Comparison of ENCODE assay signal across 1 cellular context in genomic region chr2:111944536-111945210, GRCh38.
A peak's percentile ranks its signal among the peaks of the same experiment; 100 is the strongest.
TF ChIP-seq lines count a peak whose summit lies in the region.

No MANE protein-coding gene starts in this region.

TF ChIP-seq in HepG2, 621 proteins besides CTCF, POLR2A, EP300 and RAD21 (continued from another document and continues in another):
- TF ChIP-seq ZNF639 (CRISPR knock-in tag; conservative IDR thresholded peaks at IDR 0.05) (no peak), ATF2 (CRISPR knock-in tag; IDR thresholded peaks at IDR 0.05) (0 out of 2 replicates have a peak, but pooled peaks have one; percentile 35), ZNF775 (CRISPR knock-in tag; IDR thresholded peaks at IDR 0.05; ENCODE audit: borderline replicate concordance) (no peak), MAZ (IDR thresholded peaks at IDR 0.05; ENCODE audit: borderline replicate concordance, low read depth, low read length) (no peak), MAZ (CRISPR knock-in tag; IDR thresholded peaks at IDR 0.05; ENCODE audit: low read depth) (no peak), PREB (CRISPR knock-in tag; IDR thresholded peaks at IDR 0.05) (no peak), KIAA2018 (CRISPR knock-in tag; IDR thresholded peaks at IDR 0.05; ENCODE audit: borderline replicate concordance) (no peak), ZNF33A (CRISPR knock-in tag; IDR thresholded peaks at IDR 0.05; ENCODE audit: borderline replicate concordance) (no peak), ZNF772 (CRISPR knock-in tag; IDR thresholded peaks at IDR 0.05) (no peak), KMT2A (CRISPR knock-in tag; IDR thresholded peaks at IDR 0.05) (no peak; the same call in 1 of the 2 replicates), ZNF367 (CRISPR knock-in tag; IDR thresholded peaks at IDR 0.05; ENCODE audit: borderline replicate concordance) (no peak), PHF8 (CRISPR knock-in tag; IDR thresholded peaks at IDR 0.05) (no peak), LBX2 (CRISPR knock-in tag; IDR thresholded peaks at IDR 0.05; ENCODE audit: borderline replicate concordance) (no peak), CREB1 (IDR thresholded peaks at IDR 0.05) (no peak), CREB1 (CRISPR knock-in tag; IDR thresholded peaks at IDR 0.05) (peak; percentile 63; the same call in 1 of the 2 replicates), SRF (IDR thresholded peaks at IDR 0.05; ENCODE audit: low read depth, low read length) (no peak), ZNF142 (CRISPR knock-in tag; IDR thresholded peaks at IDR 0.05) (no peak), NFE2 (CRISPR knock-in tag; IDR thresholded peaks at IDR 0.05) (no peak), ZBTB34 (CRISPR knock-in tag; IDR thresholded peaks at IDR 0.05) (no peak), PAXIP1 (CRISPR knock-in tag; conservative IDR thresholded peaks at IDR 0.05) (peak; percentile 89), TCF7 (IDR thresholded peaks at IDR 0.05; ENCODE audit: low read depth) (peak; percentile 57; the same call in 1 of the 2 replicates), ZNF430 (CRISPR knock-in tag; IDR thresholded peaks at IDR 0.05) (0 out of 2 replicates have a peak, but pooled peaks have one; percentile 30), KMT2B (CRISPR knock-in tag; IDR thresholded peaks at IDR 0.05) (no peak), ZNF251 (CRISPR knock-in tag; IDR thresholded peaks at IDR 0.05) (no peak), ZNF7 (CRISPR knock-in tag; IDR thresholded peaks at IDR 0.05) (no peak), SIN3A (IDR thresholded peaks at IDR 0.05; ENCODE audit: borderline replicate concordance, low read depth, low read length) (no peak), ZNF678 (CRISPR knock-in tag; IDR thresholded peaks at IDR 0.05) (no peak), ZBTB25 (CRISPR knock-in tag; IDR thresholded peaks at IDR 0.05) (no peak), CCDC6 (CRISPR knock-in tag; IDR thresholded peaks at IDR 0.05) (no peak), ZNF263 (CRISPR knock-in tag; IDR thresholded peaks at IDR 0.05) (no peak; the same call in 1 of the 2 replicates), NFATC3 (CRISPR knock-in tag; IDR thresholded peaks at IDR 0.05) (0 out of 2 replicates have a peak, but pooled peaks have one; percentile 37), RBAK (CRISPR knock-in tag; IDR thresholded peaks at IDR 0.05) (no peak)
